ENCODE assay signal across 8 cellular contexts in genomic region chr17:7922499-7923289, GRCh38. TPM values are rescaled to one million over a fixed set of nuclear protein-coding genes. Genes with fewer than 3 reads are reported as not detected.
A peak's percentile ranks its signal among the peaks of the same experiment; 100 is the strongest.
DNase-seq lines count a peak whose midpoint lies in the region; ATAC-seq and TF ChIP-seq lines count a peak whose summit lies in the region.

No MANE protein-coding gene starts in this region.

- 4 to 6% methylated on average over 42 of the region's 42 CpGs for WGBS in heart right ventricle, 2 donors

- peak; percentile 87 for DNase-seq in ELF-1 (ENCODE audit: low read depth, low spot score)
- DNase-seq in RWPE2 (ENCODE audit: low spot score), result no peak
- peak; percentile 82 for DNase-seq in activated naive CD8-positive, alpha-beta T cell treated with anti-CD3 and anti-CD28 coated beads, Interleukin-2, amount 50 U/mL, for 24 hours
- DNase-seq in heart right ventricle, result peak; percentile 88 to 93
- DNase-seq in posterior cingulate gyrus, result peak; percentile 75 to 98 (median 85)
- DNase-seq in thoracic aorta (ENCODE audit: low spot score), result peak; percentile 52
- no peak for DNase-seq in NCI-H2081 (lab: John Stamatoyannopoulos, UW)

- H3K9me3 ChIP-seq in RWPE2 (ENCODE audit: severe bottlenecking) (no peaks in the 10 kb centered on the region), heart right ventricle (no peaks in the 10 kb centered on the region), thoracic aorta (no peaks in the 10 kb centered on the region)

- H3K27ac Mint-ChIP-seq in activated naive CD8-positive, alpha-beta T cell treated with anti-CD3 and anti-CD28 coated beads, Interleukin-2, amount 50 U/mL, for 24 hours, result peak overlapping the region; percentile 51

- H3K27me3 Mint-ChIP-seq in activated naive CD8-positive, alpha-beta T cell treated with anti-CD3 and anti-CD28 coated beads, Interleukin-2, amount 50 U/mL, for 24 hours, result no peaks in the 10 kb centered on the region

- H3K36me3 ChIP-seq in RWPE2 (ENCODE audit: low read depth), result no peaks in the 10 kb centered on the region
- H3K36me3 ChIP-seq in heart right ventricle, result no peaks in the 10 kb centered on the region
- H3K36me3 ChIP-seq in thoracic aorta, result no peaks in the 10 kb centered on the region

- intact Hi-C loops in heart right ventricle (cut with DNase I) (no loop called here), posterior cingulate gyrus (cut with DNase I) (no loop called here)

- H3K36me3 Mint-ChIP-seq in activated naive CD8-positive, alpha-beta T cell treated with anti-CD3 and anti-CD28 coated beads, Interleukin-2, amount 50 U/mL, for 24 hours (ENCODE audit: low read depth), result peaks cover 3% of the 10 kb centered on the region

- H3K4me3 ChIP-seq in RWPE2 (ENCODE audit: severe bottlenecking) (peak overlapping the region; percentile 19), heart right ventricle (peak overlapping the region; percentile 37 to 61 (median 53)), thoracic aorta (peak overlapping the region; percentile 68)

- TF ChIP-seq CTCF in RWPE2 (IDR thresholded peaks at IDR 0.05; ENCODE audit: poor library complexity, severe bottlenecking) (no peak), heart right ventricle (IDR thresholded peaks at IDR 0.05) (peak in 3 of 9 donors; percentile 15 to 32 (median 20)), thoracic aorta (IDR thresholded peaks at IDR 0.05) (no peak)

- H3K4me1 Mint-ChIP-seq in activated naive CD8-positive, alpha-beta T cell treated with anti-CD3 and anti-CD28 coated beads, Interleukin-2, amount 50 U/mL, for 24 hours, result peaks cover 21% of the 10 kb centered on the region

- ATAC-seq in RWPE2 (ENCODE audit: low read depth), result peak; percentile 78
- ATAC-seq in activated naive CD8-positive, alpha-beta T cell treated with anti-CD3 and anti-CD28 coated beads, Interleukin-2, amount 50 U/mL, for 24 hours, result peak; percentile 88
- ATAC-seq in heart right ventricle, result peak; percentile 88 to 97 (median 95)
- peak; percentile 48 for ATAC-seq in thoracic aorta (ENCODE audit: insufficient number of reproducible peaks, low FRiP score, low read depth)
- no peak for ATAC-seq in HG03571 (IDR thresholded peaks at IDR 0.05; ENCODE audit: unreplicated experiment)

- no peak overlapping the region for H3K27ac ChIP-seq in RWPE2 (ENCODE audit: poor library complexity, severe bottlenecking)
- peak overlapping the region in 9 of 10 donors; percentile 41 to 88 (median 67) for H3K27ac ChIP-seq in heart right ventricle
- peak overlapping the region; percentile 1 to 39 for H3K27ac ChIP-seq in thoracic aorta

- H3K4me1 ChIP-seq in RWPE2 (ENCODE audit: insufficient read depth, poor library complexity, severe bottlenecking), result peaks cover 3% of the 10 kb centered on the region
- peaks cover 0 to 15% (median 12%) of the 10 kb centered on the region in 9 donors for H3K4me1 ChIP-seq in heart right ventricle
- H3K4me1 ChIP-seq in thoracic aorta (ENCODE audit: control insufficient read depth in 1 of 2, low read depth in 2 of 2), result peaks cover 0 to 16% of the 10 kb centered on the region in 2 donors

- H3K27me3 ChIP-seq in RWPE2 (ENCODE audit: insufficient read depth, poor library complexity, severe bottlenecking) (no peaks in the 10 kb centered on the region), heart right ventricle (no peaks in the 10 kb centered on the region), thoracic aorta (replicated peaks; ENCODE audit: insufficient read depth) (no peaks in the 10 kb centered on the region)

- H3K4me3 Mint-ChIP-seq in activated naive CD8-positive, alpha-beta T cell treated with anti-CD3 and anti-CD28 coated beads, Interleukin-2, amount 50 U/mL, for 24 hours, result peak overlapping the region; percentile 69

- no peaks in the 10 kb centered on the region for H3K9me3 Mint-ChIP-seq in activated naive CD8-positive, alpha-beta T cell treated with anti-CD3 and anti-CD28 coated beads, Interleukin-2, amount 50 U/mL, for 24 hours

RNA-seq across cellular contexts. Expression of gene RNF227, which starts 6.6 kb away (rescaled TPM):
- 1 to 10 TPM in 2 of 10 donors, under 1 TPM in 8; 0.15 to 1.6 (median 0.90) TPM for total RNA-seq in heart right ventricle
- 1 to 10 TPM; 1.5 to 1.9 TPM for polyA plus RNA-seq in heart right ventricle
- total RNA-seq in thoracic aorta, result 1 to 10 TPM; 3.3 to 5.4 TPM

RNA-seq across cellular contexts. Expression of gene KCNAB3, which starts 7.0 kb away (rescaled TPM):
- total RNA-seq in heart right ventricle (under 1 TPM; 0.11 to 0.72 (median 0.31) TPM), thoracic aorta (not detected)
- polyA plus RNA-seq in heart right ventricle, result 1 to 10 TPM in 1 of 2 donors, under 1 TPM in 1; 0.49 to 1.5 TPM

RNA-seq across cellular contexts. Expression of gene TRAPPC1, which starts 9.1 kb away (rescaled TPM):
- 100 to 1,000 TPM; 104 to 166 (median 121) TPM for total RNA-seq in heart right ventricle
- 100 to 1,000 TPM; 136 to 138 TPM for polyA plus RNA-seq in heart right ventricle
- 10 to 100 TPM; 14.6 to 36.1 TPM for total RNA-seq in thoracic aorta

RNA-seq across cellular contexts. Expression of gene CNTROB, which starts 9.3 kb away (rescaled TPM):
- total RNA-seq in heart right ventricle (10 to 100 TPM in 7 of 10 donors, 1 to 10 TPM in 3; 7.8 to 14.4 (median 10.7) TPM), thoracic aorta (10 to 100 TPM; 11.2 to 42.9 TPM)
- 10 to 100 TPM; 11.1 to 19.8 TPM for polyA plus RNA-seq in heart right ventricle

RNA-seq across cellular contexts. Expression of gene CHD3, which starts 34.1 kb away (rescaled TPM):
- total RNA-seq in heart right ventricle (10 to 100 TPM in 5 of 10 donors, 1 to 10 TPM in 5; 8.2 to 22.0 (median 10.4) TPM), thoracic aorta (100 to 1,000 TPM in 1 of 2 donors, 10 to 100 TPM in 1; 80.6 to 171 TPM)
- polyA plus RNA-seq in heart right ventricle, result 10 to 100 TPM; 13.7 to 29.0 TPM

Comparison
In these comparisons a context has a peak if more than half of its experiments do, and no peak if none do; other contexts are left out.
1. DNase-seq: peak in ELF-1 (single experiment), activated naive CD8-positive, alpha-beta T cell treated with anti-CD3 and anti-CD28 coated beads, Interleukin-2, amount 50 U/mL, for 24 hours (single experiment), heart right ventricle (2 of 2), posterior cingulate gyrus (10 of 10) and thoracic aorta (single experiment); none in RWPE2 (single experiment) and NCI-H2081 (0 of 2).
2. Peak in every context shown above with its lines, with median percentiles within 50 percentile points of each other: H3K4me3 ChIP-seq.